24 cellular contexts compared by ENCODE assay signal in the genomic region with DNA sequence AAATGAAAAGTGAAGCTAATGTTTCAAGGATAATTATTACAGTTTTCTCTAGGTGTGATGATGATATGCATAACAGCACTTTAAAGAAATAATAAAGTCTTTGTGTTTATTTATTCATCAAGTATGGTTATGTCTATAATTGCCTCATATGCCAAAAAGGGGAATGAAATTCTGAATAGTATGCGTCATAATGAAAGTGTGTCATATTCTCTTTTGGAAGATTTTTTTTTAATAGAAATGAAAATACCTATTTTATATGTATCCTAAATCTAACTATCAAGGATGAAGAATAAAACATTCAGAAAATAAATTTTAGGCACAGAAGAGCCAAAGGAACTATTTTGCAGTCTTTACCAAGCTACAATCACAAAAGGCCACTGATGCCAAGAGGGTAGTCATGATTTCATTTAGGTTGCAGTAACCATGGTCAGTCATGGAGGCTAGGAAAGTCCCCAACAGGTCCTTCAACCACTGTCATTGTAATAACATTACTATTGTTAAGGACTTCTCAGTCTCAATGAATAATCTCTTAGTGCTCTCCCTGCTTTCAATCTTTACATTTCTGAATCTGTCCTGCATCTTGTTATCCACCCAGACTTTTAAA.
"Had no signal": no experiment of that assay in that cellular context is flagged by ENCODE, and none has a peak within 500 bp of the region (broad histone marks: within the 10 kb centered on the region; RNA-seq: fewer than 3 reads in every experiment).

No MANE protein-coding gene starts in this region.

- FAIRE-seq: islet of Langerhans, kidney had no signal

- H3K4me2 ChIP-seq: smooth muscle cell had no signal

- H3K27me3 ChIP-seq: left lung, ovary, right atrium auricular region, right lobe of liver, tibial nerve, vagina had no signal

- DNase-seq: hypothalamus; immature natural killer cell; kidney; left colon; left lung; lower lobe of right lung; mammary epithelial cell; mesenchymal stem cell; naive thymus-derived CD8-positive, alpha-beta T cell; ovary; right lobe of liver; stimulated activated CD4-positive, alpha-beta T cell treated with anti-CD3 and anti-CD28 coated beads, Interleukin-1b, Interleukin-23, amount 100 ng/mL, for 48 hours; stimulated activated CD4-positive, alpha-beta T cell treated with anti-CD3 and anti-CD28 coated beads, Interleukin-2, amount 100 ng/mL, for 48 hours; stimulated activated CD4-positive, alpha-beta T cell treated with anti-CD3 and anti-CD28 coated beads, Interleukin-4, amount 100 ng/mL, for 4 hours; stimulated activated CD8-positive, alpha-beta memory T cell treated with anti-CD3 and anti-CD28 coated beads, Interleukin-4, amount 100 ng/mL, for 48 hours; stimulated activated naive CD4-positive, alpha-beta T cell treated with Interleukin-2 at 50 U/mL for 16 hours; stimulated activated naive CD8-positive, alpha-beta T cell treated with anti-CD3 and anti-CD28 coated beads, Interleukin-15, amount 100 ng/mL, for 72 hours; substantia nigra had no signal

- H3K36me3 ChIP-seq: left lung, lower lobe of right lung, ovary, right atrium auricular region, right lobe of liver, tibial nerve, vagina had no signal

- ATAC-seq: left colon; left lung; lower lobe of right lung; naive thymus-derived CD8-positive, alpha-beta T cell; right lobe of liver; stimulated activated memory B cell treated with anti-CD40 and anti-IgM and Interleukin-4, amounts not matched to agents 10 μg/mL and 1 μg/mL and 100 μg/mL, for 72 hours; stimulated activated naive CD8-positive, alpha-beta T cell treated with anti-CD3 and anti-CD28 coated beads, Interleukin-15, amount 100 ng/mL, for 72 hours had no signal

- H3K9me3 ChIP-seq: lower lobe of right lung, ovary, right atrium auricular region, right lobe of liver, tibial nerve, vagina had no signal

- H3K4me3 ChIP-seq: left lung, lower lobe of right lung, ovary, right atrium auricular region, right lobe of liver, smooth muscle cell, tibial nerve, vagina had no signal

- H3K27ac ChIP-seq: left lung, lower lobe of right lung, ovary, right atrium auricular region, right lobe of liver, tibial nerve, vagina had no signal

- H3K4me1 ChIP-seq: left lung, lower lobe of right lung, right atrium auricular region, right lobe of liver, tibial nerve, vagina had no signal
